Comparison of ENCODE assay signal across 8 cellular contexts in the genomic region with DNA sequence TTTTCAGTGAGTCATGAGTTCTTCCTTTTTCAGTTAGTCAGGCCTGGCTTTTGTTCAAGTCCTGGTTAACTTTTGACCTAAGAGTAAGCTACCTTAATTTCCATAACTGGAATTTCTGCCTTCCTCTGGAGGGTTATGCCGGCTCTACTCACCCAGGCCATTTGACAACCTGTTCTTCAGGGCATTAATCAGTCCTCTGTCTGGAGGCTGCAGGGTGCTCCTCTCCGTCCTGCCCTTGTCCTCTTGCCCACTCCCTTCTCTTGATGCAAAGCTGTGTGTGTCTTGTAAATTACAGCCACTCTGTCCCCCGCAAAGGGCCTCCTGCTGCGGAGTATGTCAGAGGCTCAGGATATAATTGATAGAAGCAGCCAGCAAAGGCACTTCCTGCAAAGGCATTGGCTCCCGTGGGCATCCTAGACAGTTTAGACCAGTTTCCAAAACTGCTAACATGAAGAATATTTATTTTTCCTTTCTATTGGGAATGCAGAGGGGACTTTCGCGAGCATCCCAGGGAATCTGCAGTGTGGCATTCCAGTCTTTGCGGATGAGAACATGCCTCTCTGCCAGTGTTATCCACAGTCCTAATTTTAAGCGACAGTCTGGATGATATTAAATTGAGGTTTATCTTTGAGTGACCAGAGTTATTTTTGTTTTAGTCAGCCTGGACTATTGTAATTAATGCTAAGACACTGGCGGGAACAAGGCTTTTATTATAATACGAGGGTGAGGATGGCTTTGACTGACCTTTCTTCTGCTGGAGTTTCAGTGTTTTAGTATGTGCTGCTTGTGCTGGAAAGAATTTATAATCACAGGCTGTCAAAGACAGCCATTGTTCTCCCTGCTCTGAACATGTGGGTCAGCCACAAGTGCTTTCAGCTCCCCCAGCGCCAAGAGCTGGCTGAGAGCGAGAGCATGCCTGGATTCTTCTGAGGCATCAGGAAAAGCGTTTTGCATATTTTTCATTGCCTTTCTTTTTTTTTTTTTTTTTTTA.
A peak's percentile ranks its signal among the peaks of the same experiment; 100 is the strongest.
DNase-seq lines count a peak whose midpoint lies in the region; ATAC-seq and TF ChIP-seq lines count a peak whose summit lies in the region.

No MANE protein-coding gene starts in this region.

- no peaks in the 10 kb centered on the region for H3K9me2 ChIP-seq in OCI-LY7 (ENCODE audit: insufficient read depth, low read length)

- no peaks in the 10 kb centered on the region for H3K9me3 ChIP-seq in OCI-LY7 (ENCODE audit: low read length)

- H3K36me3 ChIP-seq in OCI-LY7 (ENCODE audit: insufficient read depth, low read length), result no peaks in the 10 kb centered on the region

- no peak overlapping the region for H3K27ac ChIP-seq in OCI-LY7 (ENCODE audit: low read depth, low read length, poor library complexity, severe bottlenecking)

- CTCF ChIA-PET in OCI-LY7 (lab: Charles Lee; ENCODE audit: unreplicated experiment), result no interaction called here

- H3K4me2 ChIP-seq in OCI-LY7 (ENCODE audit: low read length), result no peak overlapping the region

- DNase-seq in AG08395 (ENCODE audit: low spot score) (peak; percentile 54), NCI-H510A (lab: John Stamatoyannopoulos, UW) (peak; percentile 28), epithelial cell of esophagus (ENCODE audit: low read depth) (peak; percentile 82), mucosa of gallbladder (ENCODE audit: low spot score) (peak; percentile 70), OCI-LY7 (ENCODE audit: low spot score) (no peak), SHP77 treated with DMSO at 0.1 percent for 48 hours (lab: John Stamatoyannopoulos, UW) (no peak)
- DNase-seq in stimulated activated naive CD4-positive, alpha-beta T cell (lab: John Stamatoyannopoulos, UW), result no peak

- intact Hi-C loops in OCI-LY7 (cut with micrococcal nuclease; ENCODE audit: unreplicated experiment), result no loop called here

- H2AFZ ChIP-seq in OCI-LY7 (ENCODE audit: low read length), result no peak overlapping the region

- POLR2A ChIA-PET in OCI-LY7 (lab: Charles Lee), result interaction anchor here (0.6 kb wide), 2 partner anchors 565 to 1971 kb away, joined by 3 read pairs; no protein-coding TSS in a partner anchor

- no peaks in the 10 kb centered on the region for H3K79me2 ChIP-seq in OCI-LY7 (ENCODE audit: insufficient read depth, low read depth, low read length)

- 0 out of 2 replicates have a peak, but pooled peaks cover 3% of the 10 kb centered on the region for H4K20me1 ChIP-seq in OCI-LY7 (ENCODE audit: insufficient read depth, low read length)

- H3K4me1 ChIP-seq in OCI-LY7 (ENCODE audit: insufficient read depth, low read length, poor library complexity, severe bottlenecking), result no peaks in the 10 kb centered on the region

- BruUV-seq in OCI-LY7 (replicated peaks; lab: Mats Ljungman, UMichigan), result no TSS peak

- TF ChIP-seq CTCF in epithelial cell of esophagus (IDR thresholded peaks at IDR 0.05; ENCODE audit: insufficient read depth, low read depth, low read length, missing control alignments) (no peak), OCI-LY7 (conservative IDR thresholded peaks at IDR 0.05; ENCODE audit: low read length) (no peak)

- H3K4me3 ChIP-seq in epithelial cell of esophagus (ENCODE audit: low read length), result no peak overlapping the region
- no peak overlapping the region for H3K4me3 ChIP-seq in OCI-LY7 (ENCODE audit: low read depth, low read length, poor library complexity, severe bottlenecking)

- no peak for ATAC-seq in HG03378 (IDR thresholded peaks at IDR 0.05; ENCODE audit: unreplicated experiment)

Comparison
In these comparisons a context has a peak if more than half of its experiments do, and no peak if none do; other contexts are left out.
1. DNase-seq: peak in AG08395 (single experiment), NCI-H510A (single experiment), epithelial cell of esophagus (single experiment) and mucosa of gallbladder (single experiment); none in stimulated activated naive CD4-positive, alpha-beta T cell (0 of 6), OCI-LY7 (single experiment) and SHP77 treated with DMSO at 0.1 percent for 48 hours (single experiment).